Comparison of ENCODE assay signal across 22 cellular contexts in the genomic region with DNA sequence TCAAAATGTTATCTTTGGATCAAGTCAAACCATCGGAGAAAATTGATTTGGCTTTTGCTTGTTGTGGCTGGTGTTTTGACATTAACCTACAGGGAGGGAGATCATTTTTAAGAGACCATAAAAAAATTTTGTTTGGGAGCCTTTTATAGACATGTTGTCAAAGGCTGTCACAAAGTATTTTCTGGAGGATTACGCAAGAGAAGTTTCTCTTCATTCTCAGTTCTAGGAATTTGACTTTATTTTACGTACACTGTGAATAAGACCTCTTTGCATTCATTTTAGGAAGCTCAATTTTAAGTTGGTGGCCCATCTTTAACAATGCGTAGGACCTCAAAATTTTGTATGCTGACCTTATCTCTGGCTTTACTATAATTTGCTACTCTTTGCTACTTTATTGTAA.
"Had no signal": no experiment of that assay in that cellular context is flagged by ENCODE, and none has a peak within 500 bp of the region (broad histone marks: within the 10 kb centered on the region; RNA-seq: fewer than 3 reads in every experiment).

No MANE protein-coding gene starts in this region.

- H3K9ac ChIP-seq: parathyroid adenoma had no signal

- H3K4me3 ChIP-seq: breast epithelium, coronary artery, left lung, sigmoid colon, spleen, thoracic aorta, upper lobe of left lung had no signal

- DNase-seq: activated CD4-positive, alpha-beta T cell treated with anti-CD3 and anti-CD28 coated beads, Interleukin-2, amount 50 U/mL, for 1 hour; activated CD4-positive, CD25-positive, alpha-beta regulatory T cell treated with anti-CD3 and anti-CD28 coated beads, Interleukin-2, amount 50 U/mL, for 72 hours; activated effector memory CD4-positive, alpha-beta T cell treated with anti-CD3 and anti-CD28 coated beads, Interleukin-2, amount 50 U/mL, for 16 hours; activated naive CD4-positive, alpha-beta T cell treated with anti-CD3 and anti-CD28 coated beads, Interleukin-2, amount 50 U/mL, for 16 hours; activated T-cell treated with anti-CD3 and anti-CD28 coated beads, Interleukin-2, amount 50 U/mL, for 72 hours; erythroblast; left lung; sigmoid colon; spleen; stimulated activated CD4-positive, alpha-beta T cell treated with anti-CD3 and anti-CD28 coated beads, Interleukin-4, amount 100 ng/mL, for 4 hours; upper lobe of left lung had no signal

- H3K4me3 Mint-ChIP-seq: activated T-cell treated with anti-CD3 and anti-CD28 coated beads, Interleukin-2, amount 50 U/mL, for 72 hours; mesothelial cell of epicardium; natural killer cell treated with Interleukin-12 subunit alpha and Interleukin-12 subunit beta and Interleukin-15 and Interleukin-18, amount 100 ng/mL, for 72 hours; stimulated activated memory B cell treated with anti-CD40 and anti-IgM and Interleukin-4, amounts not matched to agents 10 μg/mL and 1 μg/mL and 100 μg/mL, for 72 hours had no signal

- H3K9me3 ChIP-seq: breast epithelium, left lung, sigmoid colon, spleen, thoracic aorta, upper lobe of left lung had no signal

- H3K4me1 Mint-ChIP-seq: stimulated activated memory B cell treated with anti-CD40 and anti-IgM and Interleukin-4, amounts not matched to agents 10 μg/mL and 1 μg/mL and 100 μg/mL, for 72 hours had no signal

- H3K27me3 ChIP-seq: breast epithelium, left lung, sigmoid colon, upper lobe of left lung had no signal

- H3K36me3 ChIP-seq: breast epithelium, left lung, sigmoid colon, spleen, thoracic aorta, upper lobe of left lung had no signal

- H3K36me3 Mint-ChIP-seq: mesothelial cell of epicardium; natural killer cell treated with Interleukin-12 subunit alpha and Interleukin-12 subunit beta and Interleukin-15 and Interleukin-18, amount 100 ng/mL, for 72 hours; stimulated activated memory B cell treated with anti-CD40 and anti-IgM and Interleukin-4, amounts not matched to agents 10 μg/mL and 1 μg/mL and 100 μg/mL, for 72 hours had no signal

- H3K9me3 Mint-ChIP-seq: mesothelial cell of epicardium; natural killer cell treated with Interleukin-12 subunit alpha and Interleukin-12 subunit beta and Interleukin-15 and Interleukin-18, amount 100 ng/mL, for 72 hours; stimulated activated memory B cell treated with anti-CD40 and anti-IgM and Interleukin-4, amounts not matched to agents 10 μg/mL and 1 μg/mL and 100 μg/mL, for 72 hours had no signal

- FAIRE-seq: astrocyte, endometrium, frontal cortex had no signal

- H3K79me2 ChIP-seq: parathyroid adenoma had no signal

- H2AFZ ChIP-seq: parathyroid adenoma had no signal

- H3K27ac ChIP-seq: breast epithelium, coronary artery, left lung, parathyroid adenoma, sigmoid colon, spleen, thoracic aorta, upper lobe of left lung, VCaP had no signal

- H3K27ac Mint-ChIP-seq: activated T-cell treated with anti-CD3 and anti-CD28 coated beads, Interleukin-2, amount 50 U/mL, for 72 hours; mesothelial cell of epicardium; natural killer cell treated with Interleukin-12 subunit alpha and Interleukin-12 subunit beta and Interleukin-15 and Interleukin-18, amount 100 ng/mL, for 72 hours; stimulated activated memory B cell treated with anti-CD40 and anti-IgM and Interleukin-4, amounts not matched to agents 10 μg/mL and 1 μg/mL and 100 μg/mL, for 72 hours had no signal

- H3K4me1 ChIP-seq: breast epithelium, parathyroid adenoma had no signal
